12 cellular contexts compared by ENCODE assay signal in the genomic region with DNA sequence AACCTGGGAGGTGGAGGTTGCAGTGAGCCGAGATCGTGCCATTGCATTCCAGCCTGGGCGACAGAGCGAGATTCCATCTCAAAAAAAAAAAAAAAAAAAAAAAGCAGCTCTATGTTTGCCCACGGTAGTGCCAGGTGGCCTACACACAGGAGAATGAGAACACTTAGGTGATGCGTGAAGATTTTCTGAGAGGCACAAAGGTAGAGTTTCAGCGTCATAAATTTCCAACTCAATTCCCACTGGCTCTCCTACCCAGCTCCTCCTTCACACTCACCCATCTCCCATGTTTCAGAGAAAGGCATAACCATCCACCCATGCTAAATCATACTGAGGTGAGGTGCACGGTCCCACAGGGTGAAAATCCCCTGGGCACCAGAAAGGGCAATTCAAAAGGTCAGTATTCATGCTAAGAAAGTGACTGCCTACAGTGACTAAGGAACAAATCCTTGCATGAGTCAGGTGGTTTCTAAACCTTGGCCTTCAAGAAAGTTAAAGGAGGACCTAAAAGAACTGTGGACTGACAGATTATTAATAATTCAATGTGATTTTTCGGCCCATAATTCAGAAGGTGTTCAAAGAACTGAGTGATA. TPM values are rescaled to one million over a fixed set of nuclear protein-coding genes. Genes with fewer than 3 reads are reported as not detected.
A peak's percentile ranks its signal among the peaks of the same experiment; 100 is the strongest.
DNase-seq lines count a peak whose midpoint lies in the region; ATAC-seq and TF ChIP-seq lines count a peak whose summit lies in the region.
"Had no signal": no experiment of that assay in that cellular context is flagged by ENCODE, and none has a peak within 500 bp of the region (broad histone marks: within the 10 kb centered on the region; RNA-seq: fewer than 3 reads in every experiment).

No MANE protein-coding gene starts in this region.

- no peak overlapping the region for H3K27ac ChIP-seq in CD4-positive, alpha-beta T cell (ENCODE audit: low read depth, low read length)
- H3K27ac ChIP-seq in H9 (ENCODE audit: insufficient read length, low read depth, low read length) (no peak overlapping the region), mesodermal cell (ENCODE audit: low read depth, low read length, severe bottlenecking) (peak overlapping the region; percentile 53)
- H3K27ac ChIP-seq: brain microvascular endothelial cell had no signal

- no peak overlapping the region for H3K23ac ChIP-seq in H9 (ENCODE audit: insufficient read length, low read depth, low read length)

- peaks cover 9% of the 10 kb centered on the region for H3K23me2 ChIP-seq in H9 (ENCODE audit: insufficient read length, low read depth, low read length, poor library complexity, severe bottlenecking)

- H3K9me3 ChIP-seq in CD4-positive, alpha-beta T cell (ENCODE audit: control insufficient read depth, low read length): no peaks in the 10 kb centered on the region
- H3K9me3 ChIP-seq in H9 (ENCODE audit: control insufficient read depth, low read depth, low read length) (no peaks in the 10 kb centered on the region), mesodermal cell (ENCODE audit: control insufficient read depth, low read length) (no peaks in the 10 kb centered on the region)

- H3K36me3 Mint-ChIP-seq in CD4-positive, alpha-beta T cell (ENCODE audit: low read depth): peaks cover 4% of the 10 kb centered on the region
- H3K36me3 Mint-ChIP-seq in H9 (ENCODE audit: insufficient read depth in 1 of 3, low read depth in 3 of 3) (peaks cover 2 to 17% (median 7%) of the 10 kb centered on the region in 3 experiments; a peak in 6 of 7 replicates), endothelial cell (ENCODE audit: low read depth, unreplicated experiment) (no peaks in the 10 kb centered on the region)
- H3K36me3 Mint-ChIP-seq in activated T-helper 17 cell treated with anti-CD3 and anti-CD28 coated beads, Interleukin-2, amount 50 U/mL, for 72 hours (ENCODE audit: low read depth): peaks cover 37% of the 10 kb centered on the region

- H3K36me3 ChIP-seq in mesodermal cell (ENCODE audit: control insufficient read depth, insufficient read depth, low read length) (peaks cover 15% of the 10 kb centered on the region), H7 (replicated peaks; ENCODE audit: control insufficient read depth, insufficient read depth, low read length) (no peaks in the 10 kb centered on the region; the same call in 1 of the 2 replicates)
- H3K36me3 ChIP-seq: brain microvascular endothelial cell had no signal

- no peaks in the 10 kb centered on the region for H3K9me3 Mint-ChIP-seq in CD4-positive, alpha-beta T cell
- H3K9me3 Mint-ChIP-seq in H9: no peaks in the 10 kb centered on the region
- H3K9me3 Mint-ChIP-seq in activated T-helper 17 cell treated with anti-CD3 and anti-CD28 coated beads, Interleukin-2, amount 50 U/mL, for 72 hours: no peaks in the 10 kb centered on the region
- no peaks in the 10 kb centered on the region for H3K9me3 Mint-ChIP-seq in endothelial cell (ENCODE audit: unreplicated experiment)

- H2AFZ ChIP-seq in H9 (ENCODE audit: low read length): no peak overlapping the region

- no peak overlapping the region for H3K4ac ChIP-seq in H9 (ENCODE audit: low read depth, low read length)

- no peak for ATAC-seq in CD4-positive, alpha-beta T cell (ENCODE audit: poor library complexity)
- ATAC-seq in activated T-helper 17 cell treated with anti-CD3 and anti-CD28 coated beads, Interleukin-2, amount 50 U/mL, for 72 hours (replicated peaks): peak; percentile 39
- ATAC-seq in HG02938 (IDR thresholded peaks at IDR 0.05; ENCODE audit: unreplicated experiment): no peak

- H3K18ac ChIP-seq in H9 (ENCODE audit: insufficient read length, low read depth, low read length): no peak overlapping the region

- H2BK120ac ChIP-seq in H9 (ENCODE audit: low read depth, low read length, poor library complexity, severe bottlenecking): no peak overlapping the region

- H2AK5ac ChIP-seq in H9 (ENCODE audit: insufficient read length, low read length): no peak overlapping the region

- H3K79me2 ChIP-seq in H9 (ENCODE audit: insufficient read depth, low read length): peaks cover 2% of the 10 kb centered on the region; the same call in 1 of the 2 replicates

- H4K5ac ChIP-seq in H9 (ENCODE audit: insufficient read length, low read depth, low read length): no peak overlapping the region

- no peak overlapping the region for H2BK15ac ChIP-seq in H9 (ENCODE audit: low read depth, low read length)

- H2BK12ac ChIP-seq in H9 (ENCODE audit: insufficient read length, low read depth, low read length): peak overlapping the region; percentile 8

- no peak overlapping the region for H4K8ac ChIP-seq in H9 (replicated peaks; ENCODE audit: insufficient read length, low read depth, low read length)

- CTCF ChIA-PET in CD4-positive, alpha-beta T cell (lab: Charles Lee): no interaction called here

- no peak overlapping the region for H3K4me3 Mint-ChIP-seq in CD4-positive, alpha-beta T cell
- H3K4me3 Mint-ChIP-seq in H9 (no peak overlapping the region), endothelial cell (ENCODE audit: unreplicated experiment) (no peak overlapping the region)
- peak overlapping the region; percentile 19 for H3K4me3 Mint-ChIP-seq in activated T-helper 17 cell treated with anti-CD3 and anti-CD28 coated beads, Interleukin-2, amount 50 U/mL, for 72 hours

- H3K27me3 Mint-ChIP-seq in CD4-positive, alpha-beta T cell: no peaks in the 10 kb centered on the region
- H3K27me3 Mint-ChIP-seq in H9 (ENCODE audit: low read depth): no peaks in the 10 kb centered on the region
- no peaks in the 10 kb centered on the region for H3K27me3 Mint-ChIP-seq in activated T-helper 17 cell treated with anti-CD3 and anti-CD28 coated beads, Interleukin-2, amount 50 U/mL, for 72 hours
- peaks cover 3% of the 10 kb centered on the region for H3K27me3 Mint-ChIP-seq in endothelial cell (ENCODE audit: unreplicated experiment)

- no peak overlapping the region for H3K4me2 ChIP-seq in H9 (ENCODE audit: insufficient read depth, insufficient read length, low read length)

- no peak for DNase-seq in CD4-positive, alpha-beta T cell
- DNase-seq in H9: no peak
- no peak for DNase-seq in DMS 273 (lab: John Stamatoyannopoulos, UW; ENCODE audit: unreplicated experiment)
- DNase-seq in endothelial cell (ENCODE audit: low spot score): no peak
- no peak for DNase-seq in H7
- DNase-seq: activated CD8-positive, alpha-beta memory T cell treated with anti-CD3 and anti-CD28 coated beads for 24 hours; brain microvascular endothelial cell; NCI-H2029 treated with DMSO at 0.1 percent for 48 hours; SHP77 had no signal

- no peak overlapping the region for H3K14ac ChIP-seq in H9 (ENCODE audit: insufficient read depth, low read length)

- no peak overlapping the region for H3K9ac ChIP-seq in H9 (ENCODE audit: extremely low read depth, insufficient read length, low read length)

- POLR2A ChIA-PET in CD4-positive, alpha-beta T cell (lab: Charles Lee): interaction anchor here (2.0 kb wide), 1 partner anchor 14 kb away, joined by 7 read pairs; a partner anchor contains a TSS

- no peaks in the 10 kb centered on the region for H3K27me3 ChIP-seq in CD4-positive, alpha-beta T cell (ENCODE audit: control insufficient read depth, insufficient read depth, low read length)
- H3K27me3 ChIP-seq in H9 (ENCODE audit: insufficient read depth, low read length): no peaks in the 10 kb centered on the region
- H3K27me3 ChIP-seq in H7 (ENCODE audit: control insufficient read depth, insufficient read depth, low read length): no peaks in the 10 kb centered on the region
- H3K27me3 ChIP-seq: brain microvascular endothelial cell had no signal

- H3T11ph ChIP-seq in H9 (ENCODE audit: low read length): no peak overlapping the region

- no peak for TF ChIP-seq CTCF in CD4-positive, alpha-beta T cell (IDR thresholded peaks at IDR 0.05)
- TF ChIP-seq CTCF in H9 (conservative IDR thresholded peaks at IDR 0.05) (no peak), endothelial cell (IDR thresholded peaks at IDR 0.05; ENCODE audit: unreplicated experiment) (no peak)

- peak overlapping the region; percentile 51 for H3K27ac Mint-ChIP-seq in CD4-positive, alpha-beta T cell
- H3K27ac Mint-ChIP-seq in H9 (peak overlapping the region in 2 of 3 experiments; percentile 91 to 96; a peak in 5 of 7 replicates), endothelial cell (ENCODE audit: unreplicated experiment) (no peak overlapping the region)
- peak overlapping the region; percentile 43 for H3K27ac Mint-ChIP-seq in activated T-helper 17 cell treated with anti-CD3 and anti-CD28 coated beads, Interleukin-2, amount 50 U/mL, for 72 hours

- H3K4me3 ChIP-seq in mesodermal cell (ENCODE audit: extremely low read depth, insufficient read depth, low read length, poor library complexity, severe bottlenecking): no peak overlapping the region
- no peak overlapping the region for H3K4me3 ChIP-seq in H7 (ENCODE audit: insufficient read depth, low read depth, low read length)

- no peak overlapping the region for H3K56ac ChIP-seq in H9 (ENCODE audit: insufficient read length, low read depth, low read length)

- H4K20me1 ChIP-seq in H9 (ENCODE audit: control insufficient read depth, insufficient read depth, insufficient read length): peaks cover 3% of the 10 kb centered on the region

- H2BK20ac ChIP-seq in H9 (ENCODE audit: low read depth, low read length, poor library complexity, severe bottlenecking): no peak overlapping the region

- no peak overlapping the region for H2BK5ac ChIP-seq in H9 (ENCODE audit: insufficient read length, low read length)

- H3K79me1 ChIP-seq in H9 (ENCODE audit: insufficient read depth, low read depth, low read length, poor library complexity, severe bottlenecking): peaks cover 3% of the 10 kb centered on the region

- H3K4me1 ChIP-seq in H9 (ENCODE audit: insufficient read depth, low read length) (no peaks in the 10 kb centered on the region; the same call in 1 of the 2 replicates), mesodermal cell (ENCODE audit: control insufficient read depth, insufficient read depth, low read length, poor library complexity, severe bottlenecking) (peaks cover 22% of the 10 kb centered on the region)

- H3K4me1 Mint-ChIP-seq in CD4-positive, alpha-beta T cell (ENCODE audit: low read depth): peaks cover 30% of the 10 kb centered on the region
- H3K4me1 Mint-ChIP-seq in H9 (peaks cover 32 to 39% of the 10 kb centered on the region in 2 experiments), endothelial cell (ENCODE audit: unreplicated experiment) (peaks cover 11% of the 10 kb centered on the region)
- H3K4me1 Mint-ChIP-seq in activated T-helper 17 cell treated with anti-CD3 and anti-CD28 coated beads, Interleukin-2, amount 50 U/mL, for 72 hours: peaks cover 18% of the 10 kb centered on the region

- WGBS in H9 (ENCODE audit: extremely low coverage, insufficient read length, low lambda C conversion rate): no CpG with 5 or more reads among the region's 9 CpGs
- 91 to 95% methylated on average over 4 of the region's 9 CpGs for WGBS in mesodermal cell (ENCODE audit: insufficient coverage in 2 of 2), 2 experiments

- intact Hi-C loops in CD4-positive, alpha-beta T cell (cut with DNase I, micrococcal nuclease): no loop called here

- no peak overlapping the region for H4K91ac ChIP-seq in H9 (ENCODE audit: insufficient read length, low read depth, low read length)

RNA-seq across cellular contexts. Expression of a gene that starts 4.8 kb away (rescaled TPM):
- 10 to 100 TPM; 11.6 to 12.2 TPM for total RNA-seq in CD4-positive, alpha-beta T cell
- 48.3 and 53.2 TPM in 2 replicates for total RNA-seq in H9 (2021)
- 10 to 100 TPM; 36.5 to 36.6 TPM for total RNA-seq in activated T-helper 17 cell treated with anti-CD3 and anti-CD28 coated beads, Interleukin-2, amount 50 U/mL, for 72 hours
- 50.4 TPM for polyA plus RNA-seq in mesodermal cell (2013, experiment 1 of 2)
- polyA plus RNA-seq in mesodermal cell (2013, experiment 2 of 2): 39.5 TPM
- 29.2 TPM for total RNA-seq in endothelial cell (ENCODE audit: unreplicated experiment)
- total RNA-seq in H7 (2014; rRNA removed; shearing (Covaris generic)): 70.7 and 71.5 TPM in 2 replicates

RNA-seq across cellular contexts. Expression of a gene that starts 14.5 kb away (rescaled TPM):
- total RNA-seq in CD4-positive, alpha-beta T cell: 10 to 100 TPM; 61.1 to 62.2 TPM
- 150 and 151 TPM in 2 replicates for total RNA-seq in H9 (2021)
- total RNA-seq in activated T-helper 17 cell treated with anti-CD3 and anti-CD28 coated beads, Interleukin-2, amount 50 U/mL, for 72 hours: 100 to 1,000 TPM; 101 to 120 TPM
- polyA plus RNA-seq in mesodermal cell (2013, experiment 1 of 2): 166 TPM
- polyA plus RNA-seq in mesodermal cell (2013, experiment 2 of 2): 152 TPM
- 85.8 TPM for total RNA-seq in endothelial cell (ENCODE audit: unreplicated experiment)
- total RNA-seq in H7 (2014; rRNA removed; shearing (Covaris generic)): 111 and 115 TPM in 2 replicates
